ENCODE assay signal across 7 cellular contexts in the genomic region with DNA sequence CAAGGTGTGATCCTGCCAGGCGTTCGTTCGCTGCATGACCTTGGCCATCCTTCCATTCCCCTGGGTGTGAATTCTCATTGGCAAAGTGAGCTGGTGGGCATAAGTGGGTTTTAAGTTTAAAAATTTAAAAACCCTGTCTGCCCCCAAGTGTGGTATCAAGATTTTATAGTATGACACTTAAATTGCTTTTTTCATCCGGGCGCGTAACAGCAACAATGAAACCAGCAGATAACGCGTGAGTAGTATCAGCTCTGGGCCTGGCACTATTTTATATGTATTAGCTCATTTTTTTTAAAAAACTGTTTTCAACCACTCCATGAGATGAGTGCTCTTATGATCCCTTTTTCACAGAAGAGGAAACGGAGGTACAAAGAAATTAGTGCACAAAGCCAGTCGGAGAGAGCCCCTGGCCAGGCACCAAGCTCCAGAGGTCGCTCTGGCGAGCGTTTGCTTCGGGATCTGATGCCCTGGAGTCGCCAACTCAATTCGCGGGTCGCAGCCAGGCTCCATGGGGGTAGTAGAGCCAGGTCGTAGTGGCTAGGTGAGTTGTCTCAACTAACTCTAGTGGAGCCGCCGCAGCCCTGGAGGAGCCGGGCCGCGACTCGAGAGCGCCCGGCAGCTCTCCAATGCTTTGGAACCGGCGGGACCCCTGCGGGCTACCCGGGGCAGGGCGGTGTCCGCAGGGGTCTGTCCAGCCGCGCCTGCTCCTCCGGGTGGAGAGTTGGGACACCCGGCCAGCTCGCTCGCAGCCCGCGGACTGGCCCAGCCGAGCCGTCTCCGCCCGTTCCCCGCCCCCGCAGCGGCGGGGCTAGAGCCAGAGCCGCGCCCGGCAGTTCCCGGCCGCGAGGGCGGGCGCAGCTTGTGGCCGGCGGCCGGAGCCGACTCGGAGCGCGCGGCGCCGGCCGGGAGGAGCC. TPM values are rescaled to one million over a fixed set of nuclear protein-coding genes. Genes with fewer than 3 reads are reported as not detected.
DNase-seq lines count a peak whose midpoint lies in the region; ATAC-seq and TF ChIP-seq lines count a peak whose summit lies in the region.

A gene with protein sequence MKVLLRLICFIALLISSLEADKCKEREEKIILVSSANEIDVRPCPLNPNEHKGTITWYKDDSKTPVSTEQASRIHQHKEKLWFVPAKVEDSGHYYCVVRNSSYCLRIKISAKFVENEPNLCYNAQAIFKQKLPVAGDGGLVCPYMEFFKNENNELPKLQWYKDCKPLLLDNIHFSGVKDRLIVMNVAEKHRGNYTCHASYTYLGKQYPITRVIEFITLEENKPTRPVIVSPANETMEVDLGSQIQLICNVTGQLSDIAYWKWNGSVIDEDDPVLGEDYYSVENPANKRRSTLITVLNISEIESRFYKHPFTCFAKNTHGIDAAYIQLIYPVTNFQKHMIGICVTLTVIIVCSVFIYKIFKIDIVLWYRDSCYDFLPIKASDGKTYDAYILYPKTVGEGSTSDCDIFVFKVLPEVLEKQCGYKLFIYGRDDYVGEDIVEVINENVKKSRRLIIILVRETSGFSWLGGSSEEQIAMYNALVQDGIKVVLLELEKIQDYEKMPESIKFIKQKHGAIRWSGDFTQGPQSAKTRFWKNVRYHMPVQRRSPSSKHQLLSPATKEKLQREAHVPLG (plus strand): TSS at position 832 of the 914 bp plus-strand sequence. CDS start 14,979 bp downstream, outside the sequence.

- DNase-seq in GM10248 (ENCODE audit: extremely low spot score) = peak; percentile 36
- peak; percentile 71 for DNase-seq in NCI-H226
- DNase-seq in chondrocyte (ENCODE audit: low spot score) = no peak
- peak; percentile 83 for DNase-seq in iris pigment epithelial cell (ENCODE audit: low read depth)
- no peak for DNase-seq in SKM-1 (lab: John Stamatoyannopoulos, UW; ENCODE audit: unreplicated experiment)

- H3K27ac Mint-ChIP-seq in chondrocyte (ENCODE audit: unreplicated experiment) = peak within 1 kb of the TSS; percentile 87

- ATAC-seq in GM19023 (IDR thresholded peaks at IDR 0.05; ENCODE audit: unreplicated experiment) = no peak

- peaks cover 12% of the 10 kb centered on the region for H3K9me3 Mint-ChIP-seq in chondrocyte (ENCODE audit: low read depth)

- CTCF ChIA-PET in GM10248 (lab: Yijun Ruan, JAX) = interaction anchor here (1.2 to 2.9 kb wide), 4 partner anchors 15 to 136 kb away, joined by 3 to 10 read pairs (median 4); no protein-coding TSS in a partner anchor

- peaks cover 6% of the 10 kb centered on the region for H3K36me3 Mint-ChIP-seq in chondrocyte (ENCODE audit: low read depth)

- peaks cover 53% of the 10 kb centered on the region for H3K4me1 Mint-ChIP-seq in chondrocyte (ENCODE audit: low read depth)

- peak within 1 kb of the TSS; percentile 75 to 98 (median 94) for H3K27ac ChIP-seq in skin epidermis

- H3K4me3 ChIP-seq in skin epidermis = peak within 1 kb of the TSS; percentile 37 to 74 (median 57)

- peak within 1 kb of the TSS; percentile 80 for H3K4me3 Mint-ChIP-seq in chondrocyte (ENCODE audit: unreplicated experiment)

- POLR2A ChIA-PET in GM10248 (lab: Yijun Ruan, JAX) = no interaction called here

- H3K27me3 Mint-ChIP-seq in chondrocyte (ENCODE audit: low read depth) = no peaks in the 10 kb centered on the region

- TF ChIP-seq CTCF in GM10248 (IDR thresholded peaks at IDR 0.05; ENCODE audit: control extremely low read depth, extremely low read depth, low read depth, missing control alignments) (no peak), chondrocyte (IDR thresholded peaks at IDR 0.05) (peak; percentile 22)

RNA-seq across cellular contexts. Expression of the gene that starts here (rescaled TPM):
- 22.0 to 53.7 TPM (median 22.9 TPM) in 3 replicates for total RNA-seq in chondrocyte

Comparison
In these comparisons a context has a peak if more than half of its experiments do, and no peak if none do; other contexts are left out.
1. DNase-seq: peak in GM10248 (single experiment), NCI-H226 (single experiment) and iris pigment epithelial cell (single experiment); none in chondrocyte (single experiment) and SKM-1 (single experiment).